Comparison of ENCODE assay signal across 23 cellular contexts in the genomic region with DNA sequence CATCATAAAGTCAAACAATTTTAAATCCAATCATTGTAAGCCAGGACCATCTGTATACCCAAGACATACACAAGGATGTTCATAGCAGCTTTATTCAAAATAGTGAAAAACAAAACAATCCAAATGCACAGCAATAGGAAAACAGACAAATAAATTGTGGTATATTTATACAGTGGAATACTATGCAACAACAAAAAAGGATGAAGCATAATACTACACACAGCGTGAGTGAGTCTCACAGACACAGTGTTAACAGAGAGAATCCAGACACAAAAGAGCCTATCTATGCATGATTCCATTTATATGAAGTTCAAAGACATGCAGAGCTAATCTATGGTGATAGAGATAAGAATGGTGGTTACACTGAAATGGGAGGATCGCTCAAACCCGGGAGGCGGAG. TPM values are rescaled to one million over a fixed set of nuclear protein-coding genes. Genes with fewer than 3 reads are reported as not detected.
"Had no signal": no experiment of that assay in that cellular context is flagged by ENCODE, and none has a peak within 500 bp of the region (broad histone marks: within the 10 kb centered on the region; RNA-seq: fewer than 3 reads in every experiment).

No MANE protein-coding gene starts in this region.

- H3K4me1 ChIP-seq: breast epithelium had no signal

- H3K27ac ChIP-seq: body of pancreas, breast epithelium had no signal

- ATAC-seq: body of pancreas had no signal

- H3K9me3 ChIP-seq: body of pancreas, breast epithelium, Peyer's patch had no signal

- DNase-seq: activated CD4-positive, alpha-beta T cell treated with anti-CD3 and anti-CD28 coated beads, Interleukin-2, amount 10 ng/mL, durations not matched to agents 24 days and 14 days; activated CD4-positive, alpha-beta T cell treated with anti-CD3 and anti-CD28 coated beads, Interleukin-2, amount 50 U/mL, for 4 hours; activated CD8-positive, alpha-beta T cell treated with anti-CD3 and anti-CD28 coated beads for 36 hours; activated gamma-delta T cell; activated naive CD4-positive, alpha-beta T cell treated with Interleukin-2 at 50 U/mL for 16 hours; activated naive CD8-positive, alpha-beta T cell treated with anti-CD3 and anti-CD28 coated beads, Interleukin-2, amount 10 ng/mL, durations not matched to agents 7 days and 5 days; activated T-cell treated with anti-CD3 and anti-CD28 coated beads, Interleukin-2, amount 50 U/mL, for 24 hours; amygdala; body of pancreas; Karpas-422; NCI-H1105; NCI-H1436; NCI-H1694; NCI-H1930; NCI-H345; NCI-H524 treated with DMSO at 0.1 percent for 48 hours; Peyer's patch; RPMI8226; SIG-M5; T1000 had no signal

- H3K4me3 ChIP-seq: body of pancreas, breast epithelium, Peyer's patch had no signal

- FAIRE-seq: astrocyte had no signal

- H3K27me3 ChIP-seq: body of pancreas, breast epithelium, Peyer's patch had no signal

- H3K36me3 ChIP-seq: breast epithelium had no signal

RNA-seq across cellular contexts. Expression of gene MUC20, which starts 5.6 kb away (rescaled TPM):
- total RNA-seq: astrocyte, SK-MEL-5 had no signal
